Comparison of ENCODE assay signal across 16 cellular contexts in the genomic region with DNA sequence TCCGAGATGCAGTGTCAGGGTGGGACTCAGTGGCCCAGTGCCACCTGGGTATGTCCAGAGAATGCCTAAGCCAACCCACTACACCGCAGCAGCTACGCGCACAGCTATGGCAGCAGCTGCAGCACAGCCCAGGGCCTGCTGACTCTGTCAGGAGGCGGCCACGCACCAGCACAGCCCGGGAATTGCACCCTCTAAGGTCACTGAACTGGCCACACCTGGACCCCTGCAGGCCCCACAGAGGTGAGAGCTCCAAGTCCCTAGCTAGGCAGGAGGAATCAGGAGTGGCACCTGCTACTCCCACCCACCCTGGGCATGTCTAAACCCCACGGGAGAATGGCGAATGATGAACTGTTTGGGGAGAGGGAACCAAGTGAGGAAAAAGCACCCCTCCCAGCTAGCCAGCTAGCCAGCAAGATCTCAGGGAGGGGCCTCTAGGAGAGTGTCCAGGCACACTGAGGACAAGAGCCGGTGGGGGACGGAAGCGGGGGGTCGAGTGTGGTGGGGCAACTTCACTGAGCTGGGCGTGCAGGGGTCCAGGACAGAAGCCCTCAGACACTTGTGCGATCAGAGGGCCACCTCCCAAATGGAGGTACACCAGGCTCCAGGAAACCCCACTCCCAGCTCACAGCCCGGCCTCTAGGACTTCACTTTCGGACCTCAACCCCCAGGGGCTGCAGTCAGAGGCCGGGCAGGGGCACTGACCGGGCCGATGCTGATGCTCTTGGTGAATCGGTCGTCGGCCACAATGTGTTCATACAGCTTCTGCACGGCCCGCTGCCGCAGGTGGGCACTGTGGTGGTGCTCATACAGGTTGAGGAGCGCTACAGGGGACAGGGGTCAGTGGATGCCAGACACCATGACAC. TPM values are rescaled to one million over a fixed set of nuclear protein-coding genes. Genes with fewer than 3 reads are reported as not detected.
DNase-seq lines count a peak whose midpoint lies in the region; ATAC-seq and TF ChIP-seq lines count a peak whose summit lies in the region.
"Had no signal": no experiment of that assay in that cellular context is flagged by ENCODE, and none has a peak within 500 bp of the region (broad histone marks: within the 10 kb centered on the region; RNA-seq: fewer than 3 reads in every experiment).

No MANE protein-coding gene starts in this region.

- H3K27ac Mint-ChIP-seq in T-helper 17 cell = peak overlapping the region; percentile 62
- no peak overlapping the region for H3K27ac Mint-ChIP-seq in activated CD4-positive, alpha-beta T cell treated with anti-CD3 and anti-CD28 coated beads for 36 hours
- H3K27ac Mint-ChIP-seq in activated CD8-positive, alpha-beta memory T cell treated with anti-CD3 and anti-CD28 coated beads, Interleukin-2, amount 10 ng/mL, durations not matched to agents 7 days and 5 days = no peak overlapping the region

- CTCF ChIA-PET in activated CD4-positive, alpha-beta T cell treated with anti-CD3 and anti-CD28 coated beads for 36 hours (lab: Charles Lee) = no interaction called here
- CTCF ChIA-PET in activated CD8-positive, alpha-beta memory T cell treated with anti-CD3 and anti-CD28 coated beads, Interleukin-2, amount 10 ng/mL, durations not matched to agents 7 days and 5 days (lab: Charles Lee) = interaction anchor here (0.9 kb wide), 1 partner anchor 10 kb away, joined by 3 read pairs; no protein-coding TSS in a partner anchor

- DNase-seq in Peyer's patch (peak in 2 of 3 donors; percentile 28 to 32), T-helper 17 cell (no peak), lower lobe of right lung (peak; percentile 28), posterior vena cava (ENCODE audit: low spot score) (peak; percentile 73), C1 segment of cervical spinal cord (lab: John Stamatoyannopoulos, UW) (no peak), NCI-H1694 (lab: John Stamatoyannopoulos, UW) (no peak)
- no peak for DNase-seq in activated CD4-positive, alpha-beta T cell treated with anti-CD3 and anti-CD28 coated beads for 36 hours
- DNase-seq in activated CD8-positive, alpha-beta memory T cell treated with anti-CD3 and anti-CD28 coated beads, Interleukin-2, amount 10 ng/mL, durations not matched to agents 7 days and 5 days = no peak
- DNase-seq: KBM-7, NCI-H1048, NCI-H1694 treated with DMSO at 0.1 percent for 48 hours, SIG-M5 had no signal

- H3K4me1 ChIP-seq in Peyer's patch = no peaks in the 10 kb centered on the region
- H3K4me1 ChIP-seq in lower lobe of right lung = peaks cover 3% of the 10 kb centered on the region

- H3K27me3 ChIP-seq in Peyer's patch (no peaks in the 10 kb centered on the region), lower lobe of right lung (ENCODE audit: low read depth) (no peaks in the 10 kb centered on the region)
- H3K27me3 ChIP-seq: BLaER1 had no signal

- no peaks in the 10 kb centered on the region for H3K9me3 Mint-ChIP-seq in activated CD4-positive, alpha-beta T cell treated with anti-CD3 and anti-CD28 coated beads for 36 hours (ENCODE audit: low read depth)
- no peaks in the 10 kb centered on the region for H3K9me3 Mint-ChIP-seq in activated CD8-positive, alpha-beta memory T cell treated with anti-CD3 and anti-CD28 coated beads, Interleukin-2, amount 10 ng/mL, durations not matched to agents 7 days and 5 days (ENCODE audit: low read depth)

- intact Hi-C loops in lower lobe of right lung (cut with DNase I) (no loop called here), posterior vena cava (cut with DNase I) (loop anchor here in 1 of 2 donors (10.0 kb wide), 1 partner anchor 60 kb away; a partner anchor contains a TSS)
- intact Hi-C loops in activated CD4-positive, alpha-beta T cell treated with anti-CD3 and anti-CD28 coated beads for 36 hours (cut with DNase I, micrococcal nuclease) = no loop called here

- no peak for TF ChIP-seq CTCF in Peyer's patch (IDR thresholded peaks at IDR 0.05)
- no peak for TF ChIP-seq CTCF in lower lobe of right lung (IDR thresholded peaks at IDR 0.05)

- peaks cover 0 to 91% (median 0%) of the 10 kb centered on the region in 3 donors for H3K36me3 ChIP-seq in Peyer's patch
- peaks cover 79% of the 10 kb centered on the region for H3K36me3 ChIP-seq in lower lobe of right lung

- H3K9me3 ChIP-seq in Peyer's patch (no peaks in the 10 kb centered on the region), T-helper 17 cell (ENCODE audit: control insufficient read depth, low read length, poor library complexity, severe bottlenecking) (no peaks in the 10 kb centered on the region), lower lobe of right lung (no peaks in the 10 kb centered on the region)
- H3K9me3 ChIP-seq: BLaER1 had no signal

- peaks cover 8% of the 10 kb centered on the region for H3K4me1 Mint-ChIP-seq in T-helper 17 cell
- H3K4me1 Mint-ChIP-seq in activated CD4-positive, alpha-beta T cell treated with anti-CD3 and anti-CD28 coated beads for 36 hours = no peaks in the 10 kb centered on the region
- no peaks in the 10 kb centered on the region for H3K4me1 Mint-ChIP-seq in activated CD8-positive, alpha-beta memory T cell treated with anti-CD3 and anti-CD28 coated beads, Interleukin-2, amount 10 ng/mL, durations not matched to agents 7 days and 5 days

- ATAC-seq in T-helper 17 cell (no peak), lower lobe of right lung (no peak)
- no peak for ATAC-seq in activated CD4-positive, alpha-beta T cell treated with anti-CD3 and anti-CD28 coated beads for 36 hours
- ATAC-seq in activated CD8-positive, alpha-beta memory T cell treated with anti-CD3 and anti-CD28 coated beads, Interleukin-2, amount 10 ng/mL, durations not matched to agents 7 days and 5 days = no peak
- ATAC-seq: Panc1 had no signal

- H3K4me3 ChIP-seq in Peyer's patch (no peak overlapping the region), lower lobe of right lung (no peak overlapping the region)
- H3K4me3 ChIP-seq: BLaER1 had no signal

- no peak overlapping the region for H3K4me3 Mint-ChIP-seq in T-helper 17 cell
- H3K4me3 Mint-ChIP-seq in activated CD4-positive, alpha-beta T cell treated with anti-CD3 and anti-CD28 coated beads for 36 hours = no peak overlapping the region
- H3K4me3 Mint-ChIP-seq in activated CD8-positive, alpha-beta memory T cell treated with anti-CD3 and anti-CD28 coated beads, Interleukin-2, amount 10 ng/mL, durations not matched to agents 7 days and 5 days = no peak overlapping the region

- no peak overlapping the region for H3K27ac ChIP-seq in Peyer's patch
- H3K27ac ChIP-seq in lower lobe of right lung = no peak overlapping the region
- H3K27ac ChIP-seq: BLaER1, HL-60 had no signal

- no peaks in the 10 kb centered on the region for H3K27me3 Mint-ChIP-seq in T-helper 17 cell
- no peaks in the 10 kb centered on the region for H3K27me3 Mint-ChIP-seq in activated CD4-positive, alpha-beta T cell treated with anti-CD3 and anti-CD28 coated beads for 36 hours
- H3K27me3 Mint-ChIP-seq in activated CD8-positive, alpha-beta memory T cell treated with anti-CD3 and anti-CD28 coated beads, Interleukin-2, amount 10 ng/mL, durations not matched to agents 7 days and 5 days = no peaks in the 10 kb centered on the region

- no peak for TF ChIP-seq POLR2A in Peyer's patch (IDR thresholded peaks at IDR 0.05)

- POLR2A ChIA-PET in activated CD4-positive, alpha-beta T cell treated with anti-CD3 and anti-CD28 coated beads for 36 hours (lab: Charles Lee) = no interaction called here

- peaks cover 2% of the 10 kb centered on the region for H3K36me3 Mint-ChIP-seq in T-helper 17 cell (ENCODE audit: low read depth)
- peaks cover 2% of the 10 kb centered on the region for H3K36me3 Mint-ChIP-seq in activated CD4-positive, alpha-beta T cell treated with anti-CD3 and anti-CD28 coated beads for 36 hours (ENCODE audit: low read depth)
- H3K36me3 Mint-ChIP-seq in activated CD8-positive, alpha-beta memory T cell treated with anti-CD3 and anti-CD28 coated beads, Interleukin-2, amount 10 ng/mL, durations not matched to agents 7 days and 5 days = peaks cover 1% of the 10 kb centered on the region

RNA-seq across cellular contexts. Expression of a gene that starts 13.9 kb away (rescaled TPM):
- total RNA-seq in Peyer's patch (100 to 1,000 TPM in 1 of 4 donors, 10 to 100 TPM in 3; 43.7 to 172 (median 66.5) TPM), T-helper 17 cell (10 to 100 TPM; 31.1 to 36.8 TPM), lower lobe of right lung (91.0 TPM), posterior vena cava (10 to 100 TPM; 42.5 to 65.0 TPM)
- 10 to 100 TPM; 14.1 to 21.3 TPM for total RNA-seq in activated CD4-positive, alpha-beta T cell treated with anti-CD3 and anti-CD28 coated beads for 36 hours
- 10 to 100 TPM; 44.9 to 49.5 TPM for total RNA-seq in activated CD8-positive, alpha-beta memory T cell treated with anti-CD3 and anti-CD28 coated beads, Interleukin-2, amount 10 ng/mL, durations not matched to agents 7 days and 5 days

RNA-seq across cellular contexts. Expression of a gene that starts 30.4 kb away (rescaled TPM):
- 10 to 100 TPM in 1 of 4 donors, 1 to 10 TPM in 3; 1.1 to 13.2 (median 2.6) TPM for total RNA-seq in Peyer's patch
- 1 to 10 TPM; 2.6 to 3.1 TPM for total RNA-seq in T-helper 17 cell
- 8.6 TPM for total RNA-seq in lower lobe of right lung
- 10 to 100 TPM in 1 of 2 donors, 1 to 10 TPM in 1; 8.4 to 10.9 TPM for total RNA-seq in posterior vena cava
- total RNA-seq in activated CD4-positive, alpha-beta T cell treated with anti-CD3 and anti-CD28 coated beads for 36 hours = 10 to 100 TPM in 1 of 2 experiments, 1 to 10 TPM in 1; 8.1 to 13.0 TPM
- 1 to 10 TPM; 4.2 to 4.8 TPM for total RNA-seq in activated CD8-positive, alpha-beta memory T cell treated with anti-CD3 and anti-CD28 coated beads, Interleukin-2, amount 10 ng/mL, durations not matched to agents 7 days and 5 days

RNA-seq across cellular contexts. Expression of a gene that starts 59.3 kb away (rescaled TPM):
- total RNA-seq in Peyer's patch = 1 to 10 TPM in 1 of 4 donors, under 1 TPM in 1, not detected in 2; 0.67 to 1.0 TPM
- total RNA-seq in T-helper 17 cell = 1 to 10 TPM in 1 of 2 donors, not detected in 1; 1.1 TPM
- 1.5 TPM for total RNA-seq in lower lobe of right lung
- 1 to 10 TPM in 1 of 2 donors, under 1 TPM in 1; 0.29 to 1.2 TPM for total RNA-seq in posterior vena cava
- under 1 TPM; 0.16 to 0.23 TPM for total RNA-seq in activated CD4-positive, alpha-beta T cell treated with anti-CD3 and anti-CD28 coated beads for 36 hours
- not detected for total RNA-seq in activated CD8-positive, alpha-beta memory T cell treated with anti-CD3 and anti-CD28 coated beads, Interleukin-2, amount 10 ng/mL, durations not matched to agents 7 days and 5 days
- total RNA-seq: M059J had no signal

Comparison
In these comparisons a context has a peak if more than half of its experiments do, and no peak if none do; other contexts are left out.
1. DNase-seq: peak in Peyer's patch (2 of 3), lower lobe of right lung (single experiment) and posterior vena cava (single experiment); none in T-helper 17 cell (0 of 3), C1 segment of cervical spinal cord (0 of 14), NCI-H1694 (single experiment), activated CD4-positive, alpha-beta T cell treated with anti-CD3 and anti-CD28 coated beads for 36 hours (single experiment) and activated CD8-positive, alpha-beta memory T cell treated with anti-CD3 and anti-CD28 coated beads, Interleukin-2, amount 10 ng/mL, durations not matched to agents 7 days and 5 days (single experiment).